Comparison of ENCODE assay signal across 7 cellular contexts in genomic region chr7:101124376-101125056, GRCh38. TPM values are rescaled to one million over a fixed set of nuclear protein-coding genes. Genes with fewer than 3 reads are reported as not detected.
DNase-seq lines count a peak whose midpoint lies in the region; ATAC-seq and TF ChIP-seq lines count a peak whose summit lies in the region.

No MANE protein-coding gene starts in this region.

- no peak overlapping the region for H3K4me3 Mint-ChIP-seq in H9

- H3K9me3 ChIP-seq in H9 (ENCODE audit: control insufficient read depth, low read depth, low read length) (no peaks in the 10 kb centered on the region), Panc1 (ENCODE audit: control insufficient read depth, insufficient read depth, low read depth, low read length) (no peaks in the 10 kb centered on the region), esophagus muscularis mucosa (no peaks in the 10 kb centered on the region), smooth muscle cell (replicated peaks; ENCODE audit: low read depth) (no peaks in the 10 kb centered on the region)

- H4K20me1 ChIP-seq in H9 (ENCODE audit: control insufficient read depth, insufficient read depth, insufficient read length): no peaks in the 10 kb centered on the region
- peaks cover 23% of the 10 kb centered on the region for H4K20me1 ChIP-seq in smooth muscle cell (ENCODE audit: low read depth)

- H4K5ac ChIP-seq in H9 (ENCODE audit: insufficient read length, low read depth, low read length): no peak overlapping the region

- no peak overlapping the region for H2BK15ac ChIP-seq in H9 (ENCODE audit: low read depth, low read length)

- peaks cover 7% of the 10 kb centered on the region for H3K27me3 Mint-ChIP-seq in H9 (ENCODE audit: low read depth)

- no peak for TF ChIP-seq EP300 in esophagus muscularis mucosa (IDR thresholded peaks at IDR 0.05)

- peak overlapping the region; percentile 29; the same call in 1 of the 2 replicates for H3K14ac ChIP-seq in H9 (ENCODE audit: insufficient read depth, low read length)

- no peak overlapping the region for H4K8ac ChIP-seq in H9 (replicated peaks; ENCODE audit: insufficient read length, low read depth, low read length)

- DNase-seq in H9 (no peak), Panc1 (ENCODE audit: low read depth, low spot score) (no peak), esophagus muscularis mucosa (ENCODE audit: extremely low spot score) (no peak), smooth muscle cell (lab: John Stamatoyannopoulos, UW; ENCODE audit: unreplicated experiment) (no peak), 8988T (no peak)

- H3K79me2 ChIP-seq in H9 (ENCODE audit: insufficient read depth, low read length) (no peaks in the 10 kb centered on the region), smooth muscle cell (ENCODE audit: low read depth) (peaks cover 14% of the 10 kb centered on the region)

- H3K4me3 ChIP-seq in Panc1 (ENCODE audit: low read depth in 2 of 2, low read length in 2 of 2) (peak overlapping the region in 1 of 2 experiments; percentile 14; a peak in 1 of 4 replicates), esophagus muscularis mucosa (no peak overlapping the region), smooth muscle cell (no peak overlapping the region)

- POLR2A ChIA-PET in Panc1 (lab: Charles Lee): interaction anchor here (0.9 to 1.3 kb wide), 4 partner anchors 15 to 30 kb away, joined by 3 to 9 read pairs (median 4); no protein-coding TSS in a partner anchor

- H3K9ac ChIP-seq in H9 (ENCODE audit: extremely low read depth, insufficient read length, low read length) (no peak overlapping the region), smooth muscle cell (ENCODE audit: low read depth) (peak overlapping the region; percentile 96)

- CTCF ChIA-PET in Panc1 (lab: Charles Lee): no interaction called here

- TF ChIP-seq CTCF in H9 (conservative IDR thresholded peaks at IDR 0.05): no peak
- no peak for TF ChIP-seq CTCF in Panc1 (IDR thresholded peaks at IDR 0.05)
- no peak for TF ChIP-seq CTCF in esophagus muscularis mucosa (IDR thresholded peaks at IDR 0.05)
- TF ChIP-seq CTCF in smooth muscle cell (IDR thresholded peaks at IDR 0.05; ENCODE audit: borderline replicate concordance, insufficient read depth, poor library complexity, severe bottlenecking): no peak

- peak overlapping the region; percentile 74 for H2BK120ac ChIP-seq in H9 (ENCODE audit: low read depth, low read length, poor library complexity, severe bottlenecking)

- no peak overlapping the region for H3K4ac ChIP-seq in H9 (ENCODE audit: low read depth, low read length)

- no peak overlapping the region for H2BK12ac ChIP-seq in H9 (ENCODE audit: insufficient read length, low read depth, low read length)

- H3F3A ChIP-seq in smooth muscle cell (ENCODE audit: low read depth): peaks cover 59% of the 10 kb centered on the region

- H2BK20ac ChIP-seq in H9 (ENCODE audit: low read depth, low read length, poor library complexity, severe bottlenecking): no peak overlapping the region

- no peak overlapping the region for H2AFZ ChIP-seq in H9 (ENCODE audit: low read length)
- no peak overlapping the region for H2AFZ ChIP-seq in smooth muscle cell (ENCODE audit: low read depth)

- peak overlapping the region; percentile 85 to 91 (median 91); a peak in 5 of 7 replicates for H3K27ac Mint-ChIP-seq in H9

- in situ Hi-C loops in Panc1 (cut with HindIII; ENCODE audit: low pct_unique_long_range_greater_than_20kb, low sequenced_read_pairs): no loop called here

- ATAC-seq in Panc1: peak; percentile 51
- ATAC-seq in HG03565 (IDR thresholded peaks at IDR 0.05; ENCODE audit: unreplicated experiment): no peak
- no peak for ATAC-seq in HG02763 (IDR thresholded peaks at IDR 0.05; ENCODE audit: unreplicated experiment)

- H3K27me3 ChIP-seq in H9 (ENCODE audit: insufficient read depth, low read length) (no peaks in the 10 kb centered on the region), Panc1 (ENCODE audit: control insufficient read depth, insufficient read depth, low read length) (no peaks in the 10 kb centered on the region), esophagus muscularis mucosa (no peaks in the 10 kb centered on the region), smooth muscle cell (ENCODE audit: low read depth) (no peaks in the 10 kb centered on the region)

- H3K56ac ChIP-seq in H9 (ENCODE audit: insufficient read length, low read depth, low read length): no peak overlapping the region

- peaks cover 48 to 56% of the 10 kb centered on the region in 2 experiments for H3K4me1 Mint-ChIP-seq in H9

- no peak for TF ChIP-seq POLR2A in esophagus muscularis mucosa (IDR thresholded peaks at IDR 0.05; ENCODE audit: low read depth)

- no peak overlapping the region for H4K91ac ChIP-seq in H9 (ENCODE audit: insufficient read length, low read depth, low read length)

- no peak overlapping the region for H3K23ac ChIP-seq in H9 (ENCODE audit: insufficient read length, low read depth, low read length)

- H3K9me3 Mint-ChIP-seq in H9: peaks cover 6 to 7% of the 10 kb centered on the region in 2 experiments; a peak in 3 of 5 replicates

- no peak overlapping the region for H3K4me2 ChIP-seq in H9 (ENCODE audit: insufficient read depth, insufficient read length, low read length)
- peak overlapping the region; percentile 48 for H3K4me2 ChIP-seq in smooth muscle cell

- BruUV-seq in Panc1 (replicated peaks; lab: Mats Ljungman, UMichigan): TSS peak; percentile 94

- no peaks in the 10 kb centered on the region for H3K79me1 ChIP-seq in H9 (ENCODE audit: insufficient read depth, low read depth, low read length, poor library complexity, severe bottlenecking)

- H3T11ph ChIP-seq in H9 (ENCODE audit: low read length): no peak overlapping the region

- no peaks in the 10 kb centered on the region for H3K23me2 ChIP-seq in H9 (ENCODE audit: insufficient read length, low read depth, low read length, poor library complexity, severe bottlenecking)

- H2BK5ac ChIP-seq in H9 (ENCODE audit: insufficient read length, low read length): no peak overlapping the region

- no CpG with 5 or more reads among the region's 7 CpGs for WGBS in H9 (ENCODE audit: extremely low coverage, insufficient read length, low lambda C conversion rate)
- 43% methylated on average over 7 of the region's 7 CpGs for WGBS in esophagus muscularis mucosa
- 27% methylated on average over 7 of the region's 7 CpGs for WGBS in smooth muscle cell (ENCODE audit: low lambda C conversion rate)

- H3K36me3 ChIP-seq in Panc1 (ENCODE audit: control insufficient read depth, insufficient read depth, low read length) (no peaks in the 10 kb centered on the region), esophagus muscularis mucosa (no peaks in the 10 kb centered on the region), smooth muscle cell (ENCODE audit: low read depth) (no peaks in the 10 kb centered on the region)

- no peak overlapping the region for H3K18ac ChIP-seq in H9 (ENCODE audit: insufficient read length, low read depth, low read length)

- H3K4me1 ChIP-seq in H9 (ENCODE audit: insufficient read depth, low read length) (peaks cover 13% of the 10 kb centered on the region; the same call in 1 of the 2 replicates), Panc1 (ENCODE audit: control insufficient read depth, insufficient read depth, low read length) (peaks cover 68% of the 10 kb centered on the region), esophagus muscularis mucosa (peaks cover 56 to 64% (median 61%) of the 10 kb centered on the region in 4 donors), smooth muscle cell (ENCODE audit: low read depth) (peaks cover 20% of the 10 kb centered on the region)

- H2AK5ac ChIP-seq in H9 (ENCODE audit: insufficient read length, low read length): no peak overlapping the region

- H3K36me3 Mint-ChIP-seq in H9 (ENCODE audit: insufficient read depth in 1 of 3, low read depth in 3 of 3): peaks cover 0 to 5% (median 3%) of the 10 kb centered on the region in 3 experiments; a peak in 3 of 7 replicates

- H3K27ac ChIP-seq in H9 (ENCODE audit: insufficient read length, low read depth, low read length) (no peak overlapping the region), Panc1 (ENCODE audit: low read length) (peak overlapping the region; percentile 98), esophagus muscularis mucosa (replicated peaks in 1 of 4) (peak overlapping the region in 3 of 4 donors; percentile 29 to 52 (median 41)), smooth muscle cell (ENCODE audit: low read depth) (peak overlapping the region; percentile 100)

- intact Hi-C loops in Panc1 (cut with micrococcal nuclease; ENCODE audit: unreplicated experiment) (no loop called here), esophagus muscularis mucosa (cut with DNase I) (no loop called here)

RNA-seq across cellular contexts. Expression of gene SERPINE1, which starts 2.4 kb away (rescaled TPM):
- total RNA-seq in H9 (2021): 11.5 and 13.0 TPM in 2 replicates
- total RNA-seq in Panc1 (2021; ENCODE audit: unreplicated experiment): 370 TPM
- 482 TPM for polyA plus RNA-seq in Panc1 (2012; ENCODE audit: insufficient read length)
- total RNA-seq in esophagus muscularis mucosa: 10 to 100 TPM in 2 of 4 donors, 1 to 10 TPM in 2; 9.4 to 54.2 (median 18.2) TPM
- total RNA-seq in smooth muscle cell: 387 and 435 TPM in 2 replicates
- polyA plus RNA-seq in smooth muscle cell: 460 and 495 TPM in 2 replicates

RNA-seq across cellular contexts. Expression of gene AP1S1, which starts 29.8 kb away (rescaled TPM):
- total RNA-seq in H9 (2021) (65.2 and 73.0 TPM in 2 replicates), Panc1 (2021; ENCODE audit: unreplicated experiment) (74.2 TPM), esophagus muscularis mucosa (10 to 100 TPM; 28.2 to 44.4 (median 35.5) TPM), smooth muscle cell (104 and 105 TPM in 2 replicates)
- polyA plus RNA-seq in Panc1 (2012; ENCODE audit: insufficient read length): 152 TPM
- 44.0 and 51.2 TPM in 2 replicates for polyA plus RNA-seq in smooth muscle cell

RNA-seq across cellular contexts. Expression of gene TRIM56, which starts 39.2 kb away (rescaled TPM):
- total RNA-seq in H9 (2021) (21.8 and 22.4 TPM in 2 replicates), Panc1 (2021; ENCODE audit: unreplicated experiment) (37.4 TPM), esophagus muscularis mucosa (10 to 100 TPM; 16.2 to 25.1 (median 22.9) TPM), smooth muscle cell (2.5 and 5.4 TPM in 2 replicates)
- polyA plus RNA-seq in Panc1 (2012; ENCODE audit: insufficient read length): 31.8 TPM
- polyA plus RNA-seq in smooth muscle cell: 11.0 and 11.2 TPM in 2 replicates

RNA-seq across cellular contexts. Expression of gene VGF, which starts 40.9 kb away (rescaled TPM):
- total RNA-seq in H9 (2021) (37.1 and 39.1 TPM in 2 replicates), Panc1 (2021; ENCODE audit: unreplicated experiment) (4.4 TPM), esophagus muscularis mucosa (under 1 TPM in 3 of 4 donors, not detected in 1; 0.23 to 0.33 (median 0.26) TPM), smooth muscle cell (0.85 TPM in 1 of 2 replicates, not detected in the other)
- polyA plus RNA-seq in Panc1 (2012; ENCODE audit: insufficient read length): 10.8 TPM
- 0.20 and 0.25 TPM in 2 replicates for polyA plus RNA-seq in smooth muscle cell

RNA-seq across cellular contexts. Expression of gene NAT16, which starts 55.6 kb away (rescaled TPM):
- total RNA-seq in H9 (2021) (0.50 and 0.88 TPM in 2 replicates), Panc1 (2021; ENCODE audit: unreplicated experiment) (0.15 TPM), esophagus muscularis mucosa (not detected), smooth muscle cell (not detected in 2 replicates)
- not detected for polyA plus RNA-seq in Panc1 (2012; ENCODE audit: insufficient read length)
- polyA plus RNA-seq in smooth muscle cell: not detected in 2 replicates
